17 cellular contexts compared by ENCODE assay signal in genomic region chr3:27090265-27091041, GRCh38.
DNase-seq lines count a peak whose midpoint lies in the region; TF ChIP-seq lines count a peak whose summit lies in the region.
"Had no signal": no experiment of that assay in that cellular context is flagged by ENCODE, and none has a peak within 500 bp of the region (broad histone marks: within the 10 kb centered on the region; RNA-seq: fewer than 3 reads in every experiment).

No MANE protein-coding gene starts in this region.

- H3K27ac ChIP-seq in stomach (no peak overlapping the region), brain microvascular endothelial cell (no peak overlapping the region)
- H3K27ac ChIP-seq: HL-60 had no signal

- H3K4me3 Mint-ChIP-seq in osteocyte (ENCODE audit: unreplicated experiment), result peak overlapping the region; percentile 36
- H3K4me3 Mint-ChIP-seq: CD4-positive, alpha-beta memory T cell had no signal

- no peaks in the 10 kb centered on the region for H3K27me3 ChIP-seq in stomach
- no peaks in the 10 kb centered on the region for H3K27me3 ChIP-seq in brain microvascular endothelial cell (replicated peaks)
- H3K27me3 ChIP-seq: BE2C had no signal

- DNase-seq in LHCN-M2 (ENCODE audit: low read depth) (peak; percentile 49), SK-MEL-5 (ENCODE audit: low read depth, low spot score) (peak; percentile 60), fibroblast of peridontal ligament (ENCODE audit: extremely low read depth) (peak; percentile 37), osteocyte (ENCODE audit: extremely low spot score, unreplicated experiment) (no peak), NCI-H510A treated with DMSO at 0.1 percent for 48 hours (lab: John Stamatoyannopoulos, UW) (no peak), kidney glomerular epithelial cell (lab: John Stamatoyannopoulos, UW) (no peak), stomach (no peak), brain microvascular endothelial cell (no peak)
- DNase-seq: BE2C; CD4-positive, alpha-beta memory T cell; KBM-7; NCI-H1105 treated with DMSO at 0.1 percent for 48 hours; NCI-H1930; NCI-H2171 treated with DMSO at 0.1 percent for 48 hours; NCI-H82; SIG-M5 had no signal

- H3K9me3 Mint-ChIP-seq in osteocyte (ENCODE audit: unreplicated experiment), result peaks cover 3% of the 10 kb centered on the region

- TF ChIP-seq POLR2A in stomach (IDR thresholded peaks at IDR 0.05), result no peak

- H3K4me3 ChIP-seq in stomach (no peak overlapping the region), brain microvascular endothelial cell (ENCODE audit: low read depth, low read length) (no peak overlapping the region)

- in situ Hi-C loops in SK-MEL-5 (cut with HindIII; ENCODE audit: low pct_unique_long_range_greater_than_20kb, low sequenced_read_pairs) (no loop called here), brain microvascular endothelial cell (cut with HindIII; ENCODE audit: low pct_ligation_motif_present, low sequenced_read_pairs) (no loop called here)

- H3K4me1 ChIP-seq in stomach, result peaks cover 0 to 27% (median 4%) of the 10 kb centered on the region in 4 donors
- H3K4me1 ChIP-seq: BE2C had no signal

- TF ChIP-seq CTCF in osteocyte (IDR thresholded peaks at IDR 0.05), result no peak
- TF ChIP-seq CTCF in stomach (IDR thresholded peaks at IDR 0.05), result no peak
- TF ChIP-seq CTCF in brain microvascular endothelial cell (IDR thresholded peaks at IDR 0.05; ENCODE audit: low read depth, low read length, missing control alignments), result no peak

- peaks cover 42% of the 10 kb centered on the region for H3K4me1 Mint-ChIP-seq in osteocyte (ENCODE audit: unreplicated experiment)
- H3K4me1 Mint-ChIP-seq: CD4-positive, alpha-beta memory T cell had no signal

- H3K9me3 ChIP-seq in stomach, result no peaks in the 10 kb centered on the region
- H3K9me3 ChIP-seq: BE2C had no signal

- intact Hi-C loops in stomach (cut with DNase I; ENCODE audit: low total_unique reads), result no loop called here

- H3K36me3 Mint-ChIP-seq in osteocyte (ENCODE audit: unreplicated experiment), result no peaks in the 10 kb centered on the region
- H3K36me3 Mint-ChIP-seq: CD4-positive, alpha-beta memory T cell had no signal

- 57 to 75% (median 63%) methylated on average over 6 of the region's 6 CpGs for WGBS in stomach, 5 donors

- TF ChIP-seq EP300 in stomach (IDR thresholded peaks at IDR 0.05), result no peak

- no peaks in the 10 kb centered on the region for H3K36me3 ChIP-seq in stomach
- no peaks in the 10 kb centered on the region for H3K36me3 ChIP-seq in brain microvascular endothelial cell (replicated peaks)
- H3K36me3 ChIP-seq: BE2C had no signal

- no peaks in the 10 kb centered on the region for H3K27me3 Mint-ChIP-seq in osteocyte (ENCODE audit: unreplicated experiment)
- H3K27me3 Mint-ChIP-seq: CD4-positive, alpha-beta memory T cell had no signal

- peak overlapping the region; percentile 74 for H3K27ac Mint-ChIP-seq in osteocyte (ENCODE audit: unreplicated experiment)
- H3K27ac Mint-ChIP-seq: CD4-positive, alpha-beta memory T cell had no signal

Comparison
In these comparisons a context has a peak if more than half of its experiments do, and no peak if none do; other contexts are left out.
1. DNase-seq: peak in LHCN-M2 (single experiment), SK-MEL-5 (single experiment) and fibroblast of peridontal ligament (single experiment); none in osteocyte (single experiment), NCI-H510A treated with DMSO at 0.1 percent for 48 hours (single experiment), kidney glomerular epithelial cell (single experiment), stomach (single experiment) and brain microvascular endothelial cell (single experiment).